Comparison of ENCODE assay signal across 9 cellular contexts in the genomic region with DNA sequence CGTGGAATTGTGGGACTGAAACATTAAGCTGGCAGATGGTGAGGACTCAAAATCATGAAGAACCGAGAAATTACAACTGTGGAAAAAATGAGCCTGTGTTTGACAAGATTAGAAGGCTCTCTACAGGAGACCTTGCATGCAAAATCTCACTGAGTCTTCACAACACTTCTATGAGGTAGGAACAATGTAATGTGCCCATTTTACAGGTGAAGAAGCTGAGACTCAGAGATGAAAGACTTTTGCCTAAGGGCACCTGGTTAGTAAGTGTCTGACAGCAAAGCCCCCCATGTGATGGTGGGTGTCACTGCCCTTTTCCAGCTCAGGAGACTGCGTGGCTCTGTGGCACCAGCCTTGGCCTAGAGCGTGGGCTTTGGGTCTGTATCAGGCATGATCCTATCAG. TPM values are rescaled to one million over a fixed set of nuclear protein-coding genes. Genes with fewer than 3 reads are reported as not detected.
"Had no signal": no experiment of that assay in that cellular context is flagged by ENCODE, and none has a peak within 500 bp of the region (broad histone marks: within the 10 kb centered on the region; RNA-seq: fewer than 3 reads in every experiment).

No MANE protein-coding gene starts in this region.

- H2AFZ ChIP-seq: GM23248 had no signal

- H3K36me3 ChIP-seq: HAP-1 had no signal

- DNase-seq: GM23248, GOT3, H7, HFFc6, IMR-90 had no signal

- H3K27ac ChIP-seq: GM23248, HL-60 had no signal

- H3K9me3 ChIP-seq: HAP-1 had no signal

- ATAC-seq: HCT116 had no signal

- H3K4me3 ChIP-seq: GM23248, HAP-1 had no signal

- H3K9ac ChIP-seq: GM23248 had no signal

RNA-seq across cellular contexts. Expression of gene OPRD1, which starts 21.0 kb away (rescaled TPM):
- total RNA-seq: GM23248, H4, HFFc6 had no signal
- polyA plus RNA-seq: GM23248, IMR-90 had no signal
